ENCODE assay signal across 13 cellular contexts in the genomic region with DNA sequence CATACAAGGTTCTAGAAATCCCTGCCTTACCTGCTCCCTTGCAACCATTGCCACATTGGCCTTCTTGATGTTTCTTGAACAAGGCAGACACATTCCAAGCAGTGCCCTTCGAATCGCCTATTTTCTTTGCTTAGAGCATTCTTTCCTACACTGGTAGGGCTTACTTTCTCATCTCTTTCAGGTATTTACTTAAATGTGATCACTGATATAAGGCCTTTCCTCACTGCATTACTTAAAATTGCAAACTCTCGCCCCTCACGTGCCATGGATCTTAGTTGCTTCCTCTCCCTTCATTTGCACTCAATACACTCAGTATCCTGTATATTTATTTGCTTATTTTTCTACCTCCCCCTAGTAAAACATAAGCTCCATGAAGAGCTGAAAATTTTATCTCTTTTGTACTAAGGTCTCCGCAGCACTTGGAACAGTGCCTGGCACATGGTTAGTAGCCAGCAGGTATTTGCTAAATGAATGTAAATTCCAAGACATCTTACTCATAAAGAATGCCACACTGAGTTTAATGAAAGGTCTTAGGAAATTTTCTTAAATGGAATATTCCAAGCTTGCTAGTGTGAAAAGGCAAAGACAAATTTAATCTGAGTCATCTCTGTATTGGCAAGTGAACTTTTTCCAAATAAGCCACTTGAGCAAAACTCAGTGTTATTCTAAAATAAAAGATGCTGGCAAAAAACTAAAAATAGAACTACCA. TPM values are rescaled to one million over a fixed set of nuclear protein-coding genes. Genes with fewer than 3 reads are reported as not detected.
DNase-seq lines count a peak whose midpoint lies in the region; ATAC-seq and TF ChIP-seq lines count a peak whose summit lies in the region.
"Had no signal": no experiment of that assay in that cellular context is flagged by ENCODE, and none has a peak within 500 bp of the region (broad histone marks: within the 10 kb centered on the region; RNA-seq: fewer than 3 reads in every experiment).

No MANE protein-coding gene starts in this region.

- ATAC-seq in left cardiac atrium = peak in 1 of 2 donors; percentile 72
- no peak for ATAC-seq in heart left ventricle
- no peak for ATAC-seq in GM21360 (IDR thresholded peaks at IDR 0.05; ENCODE audit: unreplicated experiment)
- no peak for ATAC-seq in GM21786 (IDR thresholded peaks at IDR 0.05; ENCODE audit: unreplicated experiment)

- H3K4me3 ChIP-seq in heart left ventricle (no peak overlapping the region), adipocyte (ENCODE audit: low read length) (peak overlapping the region; percentile 1), hepatocyte (no peak overlapping the region)
- H3K4me3 ChIP-seq: left ventricle myocardium inferior, prostate gland had no signal

- H3K4me2 ChIP-seq in hepatocyte = no peak overlapping the region

- no peaks in the 10 kb centered on the region for H4K20me1 ChIP-seq in hepatocyte (ENCODE audit: insufficient read depth, poor library complexity, severe bottlenecking)

- H3K4me1 ChIP-seq in heart left ventricle (no peaks in the 10 kb centered on the region), adipocyte (ENCODE audit: control insufficient read depth, insufficient read depth, low read length) (peaks cover 29% of the 10 kb centered on the region), hepatocyte (ENCODE audit: insufficient read depth) (no peaks in the 10 kb centered on the region)
- H3K4me1 ChIP-seq: left ventricle myocardium inferior, prostate gland had no signal

- intact Hi-C loops in left cardiac atrium (cut with DNase I) (no loop called here), heart left ventricle (cut with DNase I) (no loop called here)

- H3K9me3 ChIP-seq in heart left ventricle = no peaks in the 10 kb centered on the region
- no peaks in the 10 kb centered on the region for H3K9me3 ChIP-seq in adipocyte (ENCODE audit: control insufficient read depth, low read length)
- no peaks in the 10 kb centered on the region for H3K9me3 ChIP-seq in hepatocyte (ENCODE audit: low read depth)
- H3K9me3 ChIP-seq: left ventricle myocardium inferior, prostate gland had no signal

- TF ChIP-seq CTCF in heart left ventricle (IDR thresholded peaks at IDR 0.05) (no peak), hepatocyte (IDR thresholded peaks at IDR 0.05; ENCODE audit: poor library complexity) (no peak)

- H3K9me2 ChIP-seq in hepatocyte (replicated peaks; ENCODE audit: insufficient read depth) = no peaks in the 10 kb centered on the region

- H2AFZ ChIP-seq in hepatocyte = no peak overlapping the region

- DNase-seq in left cardiac atrium (peak; percentile 22), heart left ventricle (no peak), adipocyte (ENCODE audit: low read depth) (peak; percentile 61), hepatocyte (ENCODE audit: low spot score) (peak; percentile 8), NCI-H748 treated with DMSO at 0.1 percent for 48 hours (lab: John Stamatoyannopoulos, UW) (no peak), substantia nigra (lab: John Stamatoyannopoulos, UW) (no peak)
- DNase-seq: activated CD4-positive, alpha-beta T cell treated with anti-CD3 and anti-CD28 coated beads, Interleukin-2, amount 10 ng/mL, durations not matched to agents 7 days and 5 days; activated naive CD4-positive, alpha-beta T cell treated with anti-CD3 and anti-CD28 coated beads, Interleukin-2, amount 50 U/mL, for 16 hours; effector CD4-positive, alpha-beta T cell; left ventricle myocardium inferior had no signal

- H3K27me3 ChIP-seq in heart left ventricle (no peaks in the 10 kb centered on the region), adipocyte (replicated peaks; ENCODE audit: control insufficient read depth, insufficient read depth, low read length) (no peaks in the 10 kb centered on the region), hepatocyte (no peaks in the 10 kb centered on the region)

- no peak overlapping the region for H3K27ac ChIP-seq in heart left ventricle
- no peak overlapping the region for H3K27ac ChIP-seq in hepatocyte
- no peak overlapping the region for H3K27ac ChIP-seq in substantia nigra (ENCODE audit: low read depth, low read length, poor library complexity, severe bottlenecking)
- H3K27ac ChIP-seq: left ventricle myocardium inferior, prostate gland had no signal

- H3K36me3 ChIP-seq in heart left ventricle = no peaks in the 10 kb centered on the region
- no peaks in the 10 kb centered on the region for H3K36me3 ChIP-seq in adipocyte (ENCODE audit: control insufficient read depth, insufficient read depth, low read length, severe bottlenecking)
- H3K36me3 ChIP-seq in hepatocyte (replicated peaks; ENCODE audit: insufficient read depth, low read depth) = no peaks in the 10 kb centered on the region
- H3K36me3 ChIP-seq: left ventricle myocardium inferior, prostate gland had no signal

- H3K79me2 ChIP-seq in hepatocyte = no peaks in the 10 kb centered on the region

- no peak overlapping the region for H3K9ac ChIP-seq in adipocyte (ENCODE audit: low read length)

- no peak for TF ChIP-seq POLR2A in heart left ventricle (IDR thresholded peaks at IDR 0.05)

- 75 to 83% (median 78%) methylated on average over 5 of the region's 5 CpGs for WGBS in heart left ventricle, 4 donors
- WGBS in hepatocyte (ENCODE audit: low lambda C conversion rate, missing lambda C conversion rate) = 82% methylated on average over 5 of the region's 5 CpGs

RNA-seq across cellular contexts. Expression of gene FIGN, which starts 42.4 kb away (rescaled TPM):
- total RNA-seq in left cardiac atrium = 10 to 100 TPM in 1 of 2 donors, 1 to 10 TPM in 1; 7.3 to 13.2 TPM
- 10 to 100 TPM in 7 of 9 donors, 1 to 10 TPM in 2; 7.1 to 16.5 (median 12.4) TPM for total RNA-seq in heart left ventricle
- 1 to 10 TPM; 3.0 to 6.2 TPM for polyA plus RNA-seq in heart left ventricle
- total RNA-seq in hepatocyte = 4.5 and 6.0 TPM in 2 replicates
- polyA plus RNA-seq in hepatocyte = 1.4 TPM in 2 replicates
- total RNA-seq: activated CD4-positive, alpha-beta T cell treated with anti-CD3 and anti-CD28 coated beads, Interleukin-2, amount 10 ng/mL, durations not matched to agents 7 days and 5 days had no signal

Comparison
In these comparisons a context has a peak if more than half of its experiments do, and no peak if none do; other contexts are left out.
1. DNase-seq: peak in left cardiac atrium (single experiment), adipocyte (single experiment) and hepatocyte (single experiment); none in heart left ventricle (0 of 5), NCI-H748 treated with DMSO at 0.1 percent for 48 hours (single experiment) and substantia nigra (0 of 49).